In the genomic region with DNA sequence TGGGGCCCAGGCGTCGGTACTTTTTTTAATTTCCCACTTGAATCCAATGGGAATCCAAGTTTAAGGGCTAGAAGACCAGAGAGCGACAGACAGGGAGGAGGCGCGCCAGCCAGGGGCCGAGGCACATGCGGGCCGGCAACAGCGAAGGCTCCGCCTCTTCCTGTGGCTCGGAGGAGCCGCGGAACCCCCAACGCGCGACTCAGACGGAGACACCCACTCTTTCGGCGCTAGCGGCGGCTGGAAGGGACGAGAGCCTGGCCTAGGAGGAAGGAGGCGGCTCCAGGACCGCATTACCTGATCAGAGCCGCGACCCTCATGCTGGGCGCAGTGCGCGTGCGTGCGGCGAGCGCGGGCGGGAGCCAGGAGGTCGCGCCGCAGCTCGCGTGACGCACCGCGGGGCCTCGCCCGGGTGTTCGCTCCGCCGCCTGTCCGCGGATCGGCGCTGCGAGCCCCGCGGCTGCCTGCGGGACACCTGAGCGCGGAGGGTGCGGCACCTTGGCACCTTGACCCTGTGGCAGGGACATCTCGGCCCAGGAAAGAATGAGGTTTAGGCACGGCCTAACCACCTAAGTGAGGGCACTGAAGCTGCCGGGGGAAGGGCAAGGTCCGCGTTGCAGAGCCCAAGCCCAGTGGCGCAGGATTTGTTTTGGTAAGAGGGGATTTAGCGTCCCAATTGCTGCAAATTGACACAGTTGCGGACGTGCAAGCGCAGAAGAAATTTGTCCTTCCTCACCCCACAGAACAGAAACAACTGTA, we compare ENCODE assay signal across 1 cellular context.
A peak's percentile ranks its signal among the peaks of the same experiment; 100 is the strongest.
TF ChIP-seq lines count a peak whose summit lies in the region.

A gene with protein sequence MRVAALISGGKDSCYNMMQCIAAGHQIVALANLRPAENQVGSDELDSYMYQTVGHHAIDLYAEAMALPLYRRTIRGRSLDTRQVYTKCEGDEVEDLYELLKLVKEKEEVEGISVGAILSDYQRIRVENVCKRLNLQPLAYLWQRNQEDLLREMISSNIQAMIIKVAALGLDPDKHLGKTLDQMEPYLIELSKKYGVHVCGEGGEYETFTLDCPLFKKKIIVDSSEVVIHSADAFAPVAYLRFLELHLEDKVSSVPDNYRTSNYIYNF (minus strand): TSS at position 341 of the 756 bp plus-strand sequence. CDS start 24 bp downstream, at position 317.

TF ChIP-seq in K562, 482 proteins besides CTCF, POLR2A, EP300 and RAD21 (continued from another document and continues in another):
- TF ChIP-seq ZFP30 (CRISPR knock-in tag; IDR thresholded peaks at IDR 0.05; ENCODE audit: borderline replicate concordance) (no peak), CTBP1 (IDR thresholded peaks at IDR 0.05; ENCODE audit: borderline replicate concordance) (peak; percentile 85), POU5F1 (IDR thresholded peaks at IDR 0.05; ENCODE audit: borderline replicate concordance, low read depth, low read length, partially characterized antibody) (no peak), ZNF384 (IDR thresholded peaks at IDR 0.05; ENCODE audit: low read depth, low read length) (0 out of 2 replicates have a peak, but pooled peaks have one; percentile 29), TGIF2 (CRISPR knock-in tag; IDR thresholded peaks at IDR 0.05) (no peak), NCOA2 (IDR thresholded peaks at IDR 0.05; ENCODE audit: partially characterized antibody in 2 of 2) (peak in 1 of 2 experiments; percentile 96), CREB1 (IDR thresholded peaks at IDR 0.05) (peak; percentile 86), CREB1 (CRISPR knock-in tag; IDR thresholded peaks at IDR 0.05) (peak; percentile 56), HDAC3 (IDR thresholded peaks at IDR 0.05; ENCODE audit: borderline replicate concordance, partially characterized antibody) (no peak), YY1 (IDR thresholded peaks at IDR 0.05; ENCODE audit: borderline replicate concordance in 1 of 3, control insufficient read depth in 1 of 3, extremely low read depth in 1 of 3, insufficient read depth in 3 of 3, insufficient read length in 1 of 3, insufficient replicate concordance in 2 of 3, low read depth in 1 of 3, low read length in 2 of 3) (peak in 2 of 3 experiments; percentile 4 to 49), ARNT (IDR thresholded peaks at IDR 0.05) (no peak), BACH1 (tag; IDR thresholded peaks at IDR 0.05) (no peak), ZFPM2 (CRISPR knock-in tag; IDR thresholded peaks at IDR 0.05) (no peak), NRF1 (conservative IDR thresholded peaks at IDR 0.05 in 1 of 2, IDR thresholded peaks at IDR 0.05 in 1 of 2) (peak; percentile 96 to 97), MAFF (IDR thresholded peaks at IDR 0.05; ENCODE audit: low read length) (no peak), FOXK2 (conservative IDR thresholded peaks at IDR 0.05 in 1 of 2, IDR thresholded peaks at IDR 0.05 in 1 of 2; ENCODE audit: low read depth in 2 of 2) (peak in 1 of 2 experiments; percentile 78; a peak in 3 of 4 replicates), KDM2B (CRISPR knock-in tag; IDR thresholded peaks at IDR 0.05) (no peak; the same call in 1 of the 2 replicates), ZNF143 (CRISPR knock-in tag; IDR thresholded peaks at IDR 0.05) (no peak), NELFE (IDR thresholded peaks at IDR 0.05; ENCODE audit: insufficient read depth, insufficient read length) (no peak), MYC (IDR thresholded peaks at IDR 0.05; ENCODE audit: low read depth, low read length) (peak; percentile 96), MYC (CRISPR knock-in tag; IDR thresholded peaks at IDR 0.05; ENCODE audit: borderline replicate concordance, low read depth) (no peak), HDAC1 (IDR thresholded peaks at IDR 0.05) (no peak; a peak in 1 of 4 replicates), CEBPG (CRISPR knock-in tag; IDR thresholded peaks at IDR 0.05) (no peak), CEBPG (tag; conservative IDR thresholded peaks at IDR 0.05 in 1 of 2, IDR thresholded peaks at IDR 0.05 in 1 of 2) (no peak), TAF1 (IDR thresholded peaks at IDR 0.05; ENCODE audit: control insufficient read depth, extremely low read depth, insufficient read depth, low read length, severe bottlenecking) (peak; percentile 54), PYGO2 (tag; IDR thresholded peaks at IDR 0.05) (no peak), MIER1 (IDR thresholded peaks at IDR 0.05; ENCODE audit: low read depth) (no peak), IFI16 (CRISPR knock-in tag; IDR thresholded peaks at IDR 0.05) (no peak), ZNF41 (CRISPR knock-in tag; conservative IDR thresholded peaks at IDR 0.05) (no peak), ZNF408 (CRISPR knock-in tag; IDR thresholded peaks at IDR 0.05; ENCODE audit: low read depth) (no peak), BHLHE40 (IDR thresholded peaks at IDR 0.05; ENCODE audit: low read length) (peak; percentile 88), ZNF507 (tag; conservative IDR thresholded peaks at IDR 0.05) (no peak), ZNF584 (CRISPR knock-in tag; IDR thresholded peaks at IDR 0.05; ENCODE audit: low read depth) (no peak), CCNT2 (IDR thresholded peaks at IDR 0.05; ENCODE audit: borderline replicate concordance, extremely low read depth, insufficient read length, low read depth, low read length) (peak; percentile 87), ILF3 (IDR thresholded peaks at IDR 0.05; ENCODE audit: borderline replicate concordance) (no peak), HDAC2 (IDR thresholded peaks at IDR 0.05) (no peak), NR2F6 (CRISPR knock-in tag; IDR thresholded peaks at IDR 0.05) (no peak), HIVEP1 (CRISPR knock-in tag; IDR thresholded peaks at IDR 0.05) (no peak), SRSF3 (IDR thresholded peaks at IDR 0.05; ENCODE audit: insufficient read depth, low read length) (no peak), PHB (CRISPR knock-in tag; IDR thresholded peaks at IDR 0.05) (no peak), TAF7 (tag; IDR thresholded peaks at IDR 0.05) (peak; percentile 57)
- TF ChIP-seq, protein P1, sequence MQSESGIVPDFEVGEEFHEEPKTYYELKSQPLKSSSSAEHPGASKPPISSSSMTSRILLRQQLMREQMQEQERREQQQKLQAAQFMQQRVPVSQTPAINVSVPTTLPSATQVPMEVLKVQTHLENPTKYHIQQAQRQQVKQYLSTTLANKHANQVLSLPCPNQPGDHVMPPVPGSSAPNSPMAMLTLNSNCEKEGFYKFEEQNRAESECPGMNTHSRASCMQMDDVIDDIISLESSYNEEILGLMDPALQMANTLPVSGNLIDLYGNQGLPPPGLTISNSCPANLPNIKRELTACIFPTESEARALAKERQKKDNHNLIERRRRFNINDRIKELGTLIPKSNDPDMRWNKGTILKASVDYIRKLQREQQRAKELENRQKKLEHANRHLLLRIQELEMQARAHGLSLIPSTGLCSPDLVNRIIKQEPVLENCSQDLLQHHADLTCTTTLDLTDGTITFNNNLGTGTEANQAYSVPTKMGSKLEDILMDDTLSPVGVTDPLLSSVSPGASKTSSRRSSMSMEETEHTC (IDR thresholded peaks at IDR 0.05), result 0 out of 2 replicates have a peak, but pooled peaks have one; percentile 50
- TF ChIP-seq, protein P2, sequence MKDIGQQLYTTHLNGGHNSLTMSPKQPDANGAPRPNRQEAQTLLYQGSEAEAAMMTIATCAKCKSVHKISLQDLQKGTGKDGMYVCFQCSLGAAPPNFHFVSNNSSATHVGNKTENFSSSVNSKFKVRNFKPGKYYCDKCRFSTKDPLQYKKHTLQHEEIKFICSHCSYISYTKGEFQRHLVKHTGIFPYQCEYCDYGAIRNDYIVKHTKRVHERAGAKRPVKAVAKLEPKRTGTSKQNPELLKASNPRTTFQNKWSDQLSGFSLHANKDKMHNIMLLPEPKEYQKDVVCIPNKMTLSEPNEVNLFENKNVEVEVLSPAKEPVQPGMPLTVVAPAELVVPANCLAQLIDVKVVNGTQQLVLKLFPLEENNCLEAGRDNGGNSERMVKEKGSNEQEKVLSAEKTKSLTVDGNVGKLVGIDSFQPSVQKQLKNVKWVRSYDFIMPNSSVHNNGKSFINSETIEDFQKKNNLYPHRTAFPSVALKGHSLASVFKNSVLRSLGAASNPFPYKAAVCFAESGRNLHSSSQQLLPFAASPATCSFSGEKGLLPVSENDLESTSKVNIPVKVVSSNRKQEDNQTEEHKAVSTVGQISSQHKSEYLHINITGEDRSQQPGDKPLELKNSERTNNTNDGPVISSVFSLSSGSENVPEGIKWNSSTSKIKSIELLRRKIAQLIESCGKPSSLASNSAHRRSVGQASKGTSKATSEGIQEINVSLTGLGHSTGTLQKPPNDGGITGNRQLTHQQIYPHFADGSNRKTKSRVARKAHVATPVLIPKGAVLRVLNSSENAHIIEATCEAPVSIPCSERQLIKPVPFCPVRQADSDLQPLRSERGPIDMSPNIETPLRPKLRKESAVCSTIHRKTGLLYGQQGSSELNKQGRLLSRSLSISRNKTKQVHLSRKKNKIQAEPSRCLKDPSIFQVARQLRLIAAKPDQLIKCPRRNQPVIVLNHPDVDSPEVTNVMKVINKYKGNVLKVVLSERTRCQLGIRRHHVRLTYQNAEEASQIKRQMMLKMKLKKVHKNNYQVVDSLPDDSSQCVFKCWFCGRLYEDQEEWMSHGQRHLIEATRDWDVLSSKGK (CRISPR knock-in tag; IDR thresholded peaks at IDR 0.05), result no peak
- TF ChIP-seq, protein P3, sequence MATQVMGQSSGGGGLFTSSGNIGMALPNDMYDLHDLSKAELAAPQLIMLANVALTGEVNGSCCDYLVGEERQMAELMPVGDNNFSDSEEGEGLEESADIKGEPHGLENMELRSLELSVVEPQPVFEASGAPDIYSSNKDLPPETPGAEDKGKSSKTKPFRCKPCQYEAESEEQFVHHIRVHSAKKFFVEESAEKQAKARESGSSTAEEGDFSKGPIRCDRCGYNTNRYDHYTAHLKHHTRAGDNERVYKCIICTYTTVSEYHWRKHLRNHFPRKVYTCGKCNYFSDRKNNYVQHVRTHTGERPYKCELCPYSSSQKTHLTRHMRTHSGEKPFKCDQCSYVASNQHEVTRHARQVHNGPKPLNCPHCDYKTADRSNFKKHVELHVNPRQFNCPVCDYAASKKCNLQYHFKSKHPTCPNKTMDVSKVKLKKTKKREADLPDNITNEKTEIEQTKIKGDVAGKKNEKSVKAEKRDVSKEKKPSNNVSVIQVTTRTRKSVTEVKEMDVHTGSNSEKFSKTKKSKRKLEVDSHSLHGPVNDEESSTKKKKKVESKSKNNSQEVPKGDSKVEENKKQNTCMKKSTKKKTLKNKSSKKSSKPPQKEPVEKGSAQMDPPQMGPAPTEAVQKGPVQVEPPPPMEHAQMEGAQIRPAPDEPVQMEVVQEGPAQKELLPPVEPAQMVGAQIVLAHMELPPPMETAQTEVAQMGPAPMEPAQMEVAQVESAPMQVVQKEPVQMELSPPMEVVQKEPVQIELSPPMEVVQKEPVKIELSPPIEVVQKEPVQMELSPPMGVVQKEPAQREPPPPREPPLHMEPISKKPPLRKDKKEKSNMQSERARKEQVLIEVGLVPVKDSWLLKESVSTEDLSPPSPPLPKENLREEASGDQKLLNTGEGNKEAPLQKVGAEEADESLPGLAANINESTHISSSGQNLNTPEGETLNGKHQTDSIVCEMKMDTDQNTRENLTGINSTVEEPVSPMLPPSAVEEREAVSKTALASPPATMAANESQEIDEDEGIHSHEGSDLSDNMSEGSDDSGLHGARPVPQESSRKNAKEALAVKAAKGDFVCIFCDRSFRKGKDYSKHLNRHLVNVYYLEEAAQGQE (CRISPR knock-in tag; IDR thresholded peaks at IDR 0.05; ENCODE audit: low read depth), result peak; percentile 65; the same call in 1 of the 2 replicates
- TF ChIP-seq, protein P4, sequence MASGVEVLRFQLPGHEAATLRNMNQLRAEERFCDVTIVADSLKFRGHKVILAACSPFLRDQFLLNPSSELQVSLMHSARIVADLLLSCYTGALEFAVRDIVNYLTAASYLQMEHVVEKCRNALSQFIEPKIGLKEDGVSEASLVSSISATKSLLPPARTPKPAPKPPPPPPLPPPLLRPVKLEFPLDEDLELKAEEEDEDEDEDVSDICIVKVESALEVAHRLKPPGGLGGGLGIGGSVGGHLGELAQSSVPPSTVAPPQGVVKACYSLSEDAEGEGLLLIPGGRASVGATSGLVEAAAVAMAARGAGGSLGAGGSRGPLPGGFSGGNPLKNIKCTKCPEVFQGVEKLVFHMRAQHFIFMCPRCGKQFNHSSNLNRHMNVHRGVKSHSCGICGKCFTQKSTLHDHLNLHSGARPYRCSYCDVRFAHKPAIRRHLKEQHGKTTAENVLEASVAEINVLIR (CRISPR knock-in tag; IDR thresholded peaks at IDR 0.05), result peak; percentile 63; the same call in 1 of the 2 replicates
- TF ChIP-seq, protein P5, sequence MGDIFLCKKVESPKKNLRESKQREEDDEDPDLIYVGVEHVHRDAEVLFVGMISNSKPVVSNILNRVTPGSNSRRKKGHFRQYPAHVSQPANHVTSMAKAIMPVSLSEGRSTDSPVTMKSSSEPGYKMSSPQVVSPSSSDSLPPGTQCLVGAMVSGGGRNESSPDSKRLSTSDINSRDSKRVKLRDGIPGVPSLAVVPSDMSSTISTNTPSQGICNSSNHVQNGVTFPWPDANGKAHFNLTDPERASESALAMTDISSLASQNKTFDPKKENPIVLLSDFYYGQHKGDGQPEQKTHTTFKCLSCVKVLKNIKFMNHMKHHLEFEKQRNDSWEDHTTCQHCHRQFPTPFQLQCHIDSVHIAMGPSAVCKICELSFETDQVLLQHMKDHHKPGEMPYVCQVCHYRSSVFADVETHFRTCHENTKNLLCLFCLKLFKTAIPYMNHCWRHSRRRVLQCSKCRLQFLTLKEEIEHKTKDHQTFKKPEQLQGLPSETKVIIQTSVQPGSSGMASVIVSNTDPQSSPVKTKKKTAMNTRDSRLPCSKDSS (IDR thresholded peaks at IDR 0.05; ENCODE audit: low read depth, partially characterized antibody), result no peak
- TF ChIP-seq, protein P6, sequence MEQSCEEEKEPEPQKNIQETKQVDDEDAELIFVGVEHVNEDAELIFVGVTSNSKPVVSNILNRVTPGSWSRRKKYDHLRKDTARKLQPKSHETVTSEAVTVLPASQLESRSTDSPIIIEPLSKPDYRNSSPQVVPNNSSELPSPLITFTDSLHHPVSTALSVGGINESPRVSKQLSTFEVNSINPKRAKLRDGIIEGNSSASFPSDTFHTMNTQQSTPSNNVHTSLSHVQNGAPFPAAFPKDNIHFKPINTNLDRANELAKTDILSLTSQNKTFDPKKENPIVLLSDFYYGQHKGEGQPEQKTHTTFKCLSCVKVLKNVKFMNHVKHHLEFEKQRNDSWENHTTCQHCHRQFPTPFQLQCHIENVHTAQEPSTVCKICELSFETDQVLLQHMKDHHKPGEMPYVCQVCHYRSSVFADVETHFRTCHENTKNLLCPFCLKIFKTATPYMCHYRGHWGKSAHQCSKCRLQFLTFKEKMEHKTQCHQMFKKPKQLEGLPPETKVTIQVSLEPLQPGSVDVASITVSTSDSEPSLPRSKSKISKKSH (CRISPR knock-in tag; IDR thresholded peaks at IDR 0.05), result no peak
- TF ChIP-seq, protein P7, sequence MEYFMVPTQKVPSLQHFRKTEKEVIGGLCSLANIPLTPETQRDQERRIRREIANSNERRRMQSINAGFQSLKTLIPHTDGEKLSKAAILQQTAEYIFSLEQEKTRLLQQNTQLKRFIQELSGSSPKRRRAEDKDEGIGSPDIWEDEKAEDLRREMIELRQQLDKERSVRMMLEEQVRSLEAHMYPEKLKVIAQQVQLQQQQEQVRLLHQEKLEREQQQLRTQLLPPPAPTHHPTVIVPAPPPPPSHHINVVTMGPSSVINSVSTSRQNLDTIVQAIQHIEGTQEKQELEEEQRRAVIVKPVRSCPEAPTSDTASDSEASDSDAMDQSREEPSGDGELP (CRISPR knock-in tag; IDR thresholded peaks at IDR 0.05; ENCODE audit: borderline replicate concordance), result peak; percentile 67
- TF ChIP-seq, protein P8, sequence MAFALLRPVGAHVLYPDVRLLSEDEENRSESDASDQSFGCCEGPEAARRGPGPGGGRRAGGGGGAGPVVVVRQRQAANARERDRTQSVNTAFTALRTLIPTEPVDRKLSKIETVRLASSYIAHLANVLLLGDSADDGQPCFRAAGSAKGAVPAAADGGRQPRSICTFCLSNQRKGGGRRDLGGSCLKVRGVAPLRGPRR (CRISPR knock-in tag; IDR thresholded peaks at IDR 0.05), result no peak
